In the genomic region with DNA sequence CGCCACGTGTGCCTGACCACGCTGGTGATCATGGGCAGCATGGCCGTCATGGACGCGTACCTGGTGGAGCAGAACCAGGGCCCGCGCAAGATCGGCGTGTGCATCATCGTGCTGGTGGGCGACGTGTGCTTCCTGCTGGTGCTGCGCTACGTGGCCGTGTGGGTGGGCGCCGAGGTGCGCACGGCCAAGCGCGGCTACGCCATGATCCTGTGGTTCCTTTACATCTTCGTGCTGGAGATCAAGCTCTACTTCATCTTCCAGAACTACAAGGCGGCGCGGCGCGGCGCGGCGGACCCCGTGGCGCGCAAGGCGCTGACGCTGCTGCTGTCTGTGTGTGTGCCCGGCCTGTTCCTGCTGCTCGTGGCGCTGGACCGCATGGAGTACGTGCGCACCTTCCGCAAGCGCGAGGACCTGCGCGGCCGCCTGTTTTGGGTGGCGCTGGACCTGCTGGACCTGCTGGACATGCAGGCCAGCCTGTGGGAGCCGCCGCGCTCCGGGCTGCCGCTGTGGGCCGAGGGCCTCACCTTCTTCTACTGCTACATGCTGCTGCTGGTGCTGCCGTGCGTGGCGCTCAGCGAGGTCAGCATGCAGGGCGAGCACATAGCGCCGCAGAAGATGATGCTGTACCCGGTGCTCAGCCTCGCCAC, we compare ENCODE assay signal across 8 cellular contexts. TPM values are rescaled to one million over a fixed set of nuclear protein-coding genes. Genes with fewer than 3 reads are reported as not detected.
DNase-seq lines count a peak whose midpoint lies in the region; ATAC-seq, FAIRE-seq and TF ChIP-seq lines count a peak whose summit lies in the region.

No MANE protein-coding gene starts in this region.

- no peak overlapping the region; the same call in 1 of the 2 replicates for H3K9ac ChIP-seq in GM12878 (ENCODE audit: control insufficient read depth, insufficient read depth, low read length)
- H3K9ac ChIP-seq in neural progenitor cell = no peak overlapping the region

- H3K4me3 Mint-ChIP-seq in MCF 10A (ENCODE audit: unreplicated experiment) (no peak overlapping the region), neural progenitor cell (peak overlapping the region; percentile 79), type B pancreatic cell (peak overlapping the region; percentile 63)

- no peak for TF ChIP-seq RAD21 in GM12878 (IDR thresholded peaks at IDR 0.05; ENCODE audit: insufficient read depth, low read depth, low read length)

- H3K79me2 ChIP-seq in GM12878 (ENCODE audit: control insufficient read depth, insufficient read depth, low read length) (no peaks in the 10 kb centered on the region), neural progenitor cell (ENCODE audit: low read depth) (no peaks in the 10 kb centered on the region)

- no peaks in the 10 kb centered on the region for H3K36me3 Mint-ChIP-seq in MCF 10A (ENCODE audit: insufficient read depth, unreplicated experiment)
- H3K36me3 Mint-ChIP-seq in neural progenitor cell = no peaks in the 10 kb centered on the region
- H3K36me3 Mint-ChIP-seq in type B pancreatic cell = no peaks in the 10 kb centered on the region

- H3K9me3 Mint-ChIP-seq in MCF 10A (ENCODE audit: unreplicated experiment) (no peaks in the 10 kb centered on the region), neural progenitor cell (no peaks in the 10 kb centered on the region), type B pancreatic cell (no peaks in the 10 kb centered on the region)

- H3K9me3 ChIP-seq in breast epithelium (no peaks in the 10 kb centered on the region), GM12878 (replicated peaks; ENCODE audit: control insufficient read depth, insufficient read depth, low read length) (no peaks in the 10 kb centered on the region), neural progenitor cell (ENCODE audit: low read depth) (no peaks in the 10 kb centered on the region)

- peak; percentile 35 for FAIRE-seq in GM12878 (lab: Jason Lieb, UNC)

- H3K27ac ChIP-seq in breast epithelium (no peak overlapping the region), GM12878 (ENCODE audit: control insufficient read depth, insufficient read depth) (no peak overlapping the region), neural progenitor cell (no peak overlapping the region)

- ATAC-seq in GM12878 = no peak

- POLR2A ChIA-PET in MCF 10A (lab: Yijun Ruan, JAX) (interaction anchor here (1.0 kb wide), 1 partner anchor 47 kb away, joined by 5 read pairs; no protein-coding TSS in a partner anchor), GM12878 (lab: Charles Lee) (no interaction called here)

- H3K4me2 ChIP-seq in GM12878 (ENCODE audit: control insufficient read depth, insufficient read depth) (peak overlapping the region; percentile 57), neural progenitor cell (no peak overlapping the region)

- H3K27me3 ChIP-seq in breast epithelium (peaks cover 0 to 3% of the 10 kb centered on the region in 2 donors), GM12878 (replicated peaks in 1 of 2; ENCODE audit: control insufficient read depth in 2 of 2, insufficient read depth in 2 of 2, low read length in 1 of 2) (peaks cover 5 to 7% of the 10 kb centered on the region in 2 experiments; a peak in 3 of 4 replicates), neural progenitor cell (peaks cover 61% of the 10 kb centered on the region)

- H4K20me1 ChIP-seq in GM12878 (ENCODE audit: control insufficient read depth, insufficient read depth) (no peaks in the 10 kb centered on the region), neural progenitor cell (ENCODE audit: low read depth) (no peaks in the 10 kb centered on the region)

- H3K36me3 ChIP-seq in breast epithelium (no peaks in the 10 kb centered on the region), GM12878 (ENCODE audit: control insufficient read depth in 2 of 2, insufficient read depth in 2 of 2, low read length in 1 of 2) (no peaks in the 10 kb centered on the region), neural progenitor cell (no peaks in the 10 kb centered on the region)

- SMC1A ChIA-PET in GM12878 (lab: Charles Lee; ENCODE audit: uncharacterized antibody, unreplicated experiment) = interaction anchor here (1.0 to 1.8 kb wide), 2 partner anchors 43 to 158 kb away, joined by 3 to 11 read pairs; no protein-coding TSS in a partner anchor

- no peak for TF ChIP-seq EP300 in GM12878 (IDR thresholded peaks at IDR 0.05; ENCODE audit: borderline replicate concordance in 1 of 2, control insufficient read depth in 1 of 2, low read depth in 2 of 2, low read length in 2 of 2)

- CTCF ChIA-PET in MCF 10A (lab: Yijun Ruan, JAX) = interaction anchor here (0.9 to 1.9 kb wide), 5 partner anchors 9 to 1397 kb away, joined by 4 to 8 read pairs (median 4); no protein-coding TSS in a partner anchor
- CTCF ChIA-PET in GM12878 (lab: Yijun Ruan, JAX) = interaction anchor here (1.1 to 1.9 kb wide), 5 partner anchors 14 to 944 kb away, joined by 3 to 18 read pairs (median 4); no protein-coding TSS in a partner anchor

- peaks cover 17% of the 10 kb centered on the region for H3K27me3 Mint-ChIP-seq in MCF 10A (ENCODE audit: insufficient read depth, unreplicated experiment)
- peaks cover 7% of the 10 kb centered on the region for H3K27me3 Mint-ChIP-seq in neural progenitor cell (ENCODE audit: insufficient read depth, low read depth)
- H3K27me3 Mint-ChIP-seq in type B pancreatic cell = peaks cover 18% of the 10 kb centered on the region

- H2AFZ ChIP-seq in GM12878 (ENCODE audit: control insufficient read depth, low read depth, low read length) = peak overlapping the region; percentile 42
- no peak overlapping the region for H2AFZ ChIP-seq in neural progenitor cell (replicated peaks)

- TF ChIP-seq CTCF in breast epithelium (IDR thresholded peaks at IDR 0.05) (no peak), MCF 10A (IDR thresholded peaks at IDR 0.05; ENCODE audit: unreplicated experiment) (no peak), GM12878 (IDR thresholded peaks at IDR 0.05 in 2 of 3, conservative IDR thresholded peaks at IDR 0.05 in 1 of 3; ENCODE audit: control insufficient read depth in 2 of 3, extremely low read depth in 1 of 3, insufficient read depth in 1 of 3, low read depth in 3 of 3, low read length in 3 of 3) (no peak), neural progenitor cell (IDR thresholded peaks at IDR 0.05) (no peak), type B pancreatic cell (conservative IDR thresholded peaks at IDR 0.05) (no peak)

- RAD21 ChIA-PET in GM12878 (lab: Charles Lee; ENCODE audit: unreplicated experiment) = interaction anchor here (0.5 to 1.6 kb wide), 5 partner anchors 39 to 158 kb away, joined by 3 to 10 read pairs (median 6); no protein-coding TSS in a partner anchor

- intact Hi-C loops in breast epithelium (cut with DNase I; ENCODE audit: low total_unique reads) (no loop called here), MCF 10A (cut with micrococcal nuclease) (loop anchor here (2.0 to 5.0 kb wide), 2 partner anchors 38 to 157 kb away; partner anchors contain the start of gene TEDC1), GM12878 (cut with micrococcal nuclease; ENCODE audit: unreplicated experiment) (loop anchor here (5.0 kb wide), 2 partner anchors 37 to 327 kb away; partner anchors contain the start of gene TEDC1)

- WGBS in GM12878 (ENCODE audit: insufficient coverage, insufficient replicate concordance, low lambda C conversion rate, missing lambda C conversion rate) = 30% methylated on average over 64 of the region's 65 CpGs

- TF ChIP-seq POLR2A in breast epithelium (IDR thresholded peaks at IDR 0.05) (no peak), GM12878 (IDR thresholded peaks at IDR 0.05; ENCODE audit: low read depth, low read length) (no peak)

- H3K27ac Mint-ChIP-seq in MCF 10A (ENCODE audit: low read depth, unreplicated experiment) (no peak overlapping the region), neural progenitor cell (no peak overlapping the region), type B pancreatic cell (no peak overlapping the region)

- no peaks in the 10 kb centered on the region for H3K4me1 Mint-ChIP-seq in MCF 10A (ENCODE audit: insufficient read depth, unreplicated experiment)
- peaks cover 6% of the 10 kb centered on the region for H3K4me1 Mint-ChIP-seq in neural progenitor cell
- H3K4me1 Mint-ChIP-seq in type B pancreatic cell (ENCODE audit: unreplicated experiment) = no peaks in the 10 kb centered on the region

- no peaks in the 10 kb centered on the region for H3F3A ChIP-seq in neural progenitor cell (ENCODE audit: low read depth)

- in situ Hi-C loops in GM12878 (cut with MboI) = no loop called here

- BruUV-seq in MCF 10A (replicated peaks; lab: Mats Ljungman, UMichigan) (no TSS peak), GM12878 (replicated peaks; lab: Mats Ljungman, UMichigan) (no TSS peak)

- H3K4me3 ChIP-seq in breast epithelium = peak overlapping the region; percentile 58 to 79 (median 74)
- 0 out of 2 replicates have a peak overlapping the region, but pooled peaks have one; percentile 32 for H3K4me3 ChIP-seq in GM12878
- H3K4me3 ChIP-seq in neural progenitor cell = no peak overlapping the region

- H3K4me1 ChIP-seq in breast epithelium (peaks cover 4 to 24% of the 10 kb centered on the region in 2 donors), GM12878 (ENCODE audit: control insufficient read depth, insufficient read depth, low read length) (peaks cover 4% of the 10 kb centered on the region), neural progenitor cell (no peaks in the 10 kb centered on the region)

- no peak for DNase-seq in breast epithelium (ENCODE audit: low spot score in 2 of 2)
- DNase-seq in MCF 10A (ENCODE audit: unreplicated experiment) = no peak
- no peak for DNase-seq in GM12878 (ENCODE audit: low read depth, low spot score)
- DNase-seq in neural progenitor cell (ENCODE audit: low spot score) = no peak
- no peak for DNase-seq in type B pancreatic cell (ENCODE audit: extremely low spot score, unreplicated experiment)
- no peak for DNase-seq in middle frontal gyrus (ENCODE audit: extremely low spot score, low spot score)
- DNase-seq in SK-N-DZ (ENCODE audit: low spot score) = no peak
- no peak for DNase-seq in NCI-H128 (lab: John Stamatoyannopoulos, UW; ENCODE audit: unreplicated experiment)

RNA-seq across cellular contexts. Expression of gene TMEM121, which starts 2.6 kb away (rescaled TPM):
- total RNA-seq in breast epithelium (1 to 10 TPM; 2.4 to 9.2 (median 9.2) TPM), MCF 10A (2022) (0.34 and 0.68 TPM in 2 replicates), GM12878 (2014; rRNA removed) (4.9 and 6.6 TPM in 2 replicates), GM12878 (2014; rRNA removed; fragmentation: Illumina TruSeq; extraction: Trizol) (0.09 and 0.13 TPM in 2 replicates), GM12878 (2021) (3.2 and 3.4 TPM in 2 replicates), neural progenitor cell (ENCODE audit: low replicate concordance) (0.90 and 3.6 TPM in 2 replicates), type B pancreatic cell (ENCODE audit: low replicate concordance) (1.4 and 5.5 TPM in 2 replicates)
- 2.2 and 2.7 TPM in 2 replicates for total RNA-seq in GM12878 (2013; cell fraction: nucleolus; rRNA removed)
- not detected for polyA plus RNA-seq in GM12878 (2011; ENCODE audit: low read depth)
- polyA plus RNA-seq in GM12878 (2011; rRNA removed) (0.04 TPM in 1 of 2 replicates, not detected in the other), GM12878 (2014; fragmentation: Illumina TruSeq; extraction: Trizol) (not detected in 2 replicates), GM12878 (2014; fragmentation: Nextera tagmentation; extraction: Ambion mirVana) (under 1 TPM in 1 of 2 experiments, not detected in 1; 0.27 TPM), GM12878 (2014; rRNA removed) (3.1 and 4.9 TPM in 2 replicates), GM12878 (2016; fragmentation: Nextera tagmentation; extraction: Ambion mirVana) (1 to 10 TPM in 1 of 2 experiments, under 1 TPM in 1; 0.49 to 1.9 TPM)
- 0.13 TPM in 1 of 2 replicates, not detected in the other for polyA plus RNA-seq in GM12878 (2011; cell fraction: cytosol; rRNA removed)
- 0.07 and 0.12 TPM in 2 replicates for polyA plus RNA-seq in GM12878 (2011; cell fraction: nucleus; rRNA removed)
- 0.30 and 0.35 TPM in 2 replicates for polyA plus RNA-seq in GM12878 (2012)
- polyA minus RNA-seq in GM12878 (2011; rRNA and poly(A)+ RNA removed) = not detected in 2 replicates
- not detected in 2 replicates for polyA minus RNA-seq in GM12878 (2011; cell fraction: cytosol; rRNA and poly(A)+ RNA removed)
- 0.12 and 0.29 TPM in 2 replicates for polyA minus RNA-seq in GM12878 (2011; cell fraction: nucleus; rRNA and poly(A)+ RNA removed)
- 1.8 and 3.6 TPM in 2 replicates for polyA plus RNA-seq in SK-N-DZ (2014; cell fraction: cytosol; rRNA removed)
- polyA plus RNA-seq in SK-N-DZ (2014; cell fraction: nucleus; rRNA removed) = 2.1 and 3.1 TPM in 2 replicates

RNA-seq across cellular contexts. Expression of gene TEDC1, which starts 37.9 kb away (rescaled TPM):
- 1 to 10 TPM; 4.9 to 7.8 (median 6.7) TPM for total RNA-seq in breast epithelium
- 11.2 and 17.6 TPM in 2 replicates for total RNA-seq in MCF 10A (2022)
- total RNA-seq in GM12878 (2013; cell fraction: nucleolus; rRNA removed) = 15.3 and 19.0 TPM in 2 replicates
- total RNA-seq in GM12878 (2014; rRNA removed) = 23.0 and 25.8 TPM in 2 replicates
- 2.9 and 5.1 TPM in 2 replicates for total RNA-seq in GM12878 (2014; rRNA removed; fragmentation: Illumina TruSeq; extraction: Trizol)
- 30.5 and 34.2 TPM in 2 replicates for total RNA-seq in GM12878 (2021)
- polyA plus RNA-seq in GM12878 (2011; ENCODE audit: low read depth) = 1.9 TPM
- 1.7 and 6.0 TPM in 2 replicates for polyA plus RNA-seq in GM12878 (2011; rRNA removed)
- 8.1 and 18.8 TPM in 2 replicates for polyA plus RNA-seq in GM12878 (2011; cell fraction: cytosol; rRNA removed)
- polyA plus RNA-seq in GM12878 (2011; cell fraction: nucleus; rRNA removed) = 26.6 and 44.6 TPM in 2 replicates
- polyA plus RNA-seq in GM12878 (2012) = 7.2 and 9.4 TPM in 2 replicates
- polyA plus RNA-seq in GM12878 (2014; fragmentation: Illumina TruSeq; extraction: Trizol) = 0.10 and 0.76 TPM in 2 replicates
- polyA plus RNA-seq in GM12878 (2014; fragmentation: Nextera tagmentation; extraction: Ambion mirVana) = 1 to 10 TPM in 1 of 2 experiments, under 1 TPM in 1; 0.19 to 1.6 TPM
- 27.8 and 32.6 TPM in 2 replicates for polyA plus RNA-seq in GM12878 (2014; rRNA removed)
- 10 to 100 TPM; 23.3 to 29.9 TPM for polyA plus RNA-seq in GM12878 (2016; fragmentation: Nextera tagmentation; extraction: Ambion mirVana)
- 6.5 and 9.2 TPM in 2 replicates for polyA minus RNA-seq in GM12878 (2011; rRNA and poly(A)+ RNA removed)
- polyA minus RNA-seq in GM12878 (2011; cell fraction: cytosol; rRNA and poly(A)+ RNA removed) = 4.4 and 5.8 TPM in 2 replicates
- polyA minus RNA-seq in GM12878 (2011; cell fraction: nucleus; rRNA and poly(A)+ RNA removed) = 8.9 and 18.4 TPM in 2 replicates
- total RNA-seq in neural progenitor cell (ENCODE audit: low replicate concordance) = 3.6 and 25.0 TPM in 2 replicates
- 11.9 and 22.1 TPM in 2 replicates for total RNA-seq in type B pancreatic cell (ENCODE audit: low replicate concordance)
- 20.8 and 25.6 TPM in 2 replicates for polyA plus RNA-seq in SK-N-DZ (2014; cell fraction: cytosol; rRNA removed)
- 52.0 and 85.2 TPM in 2 replicates for polyA plus RNA-seq in SK-N-DZ (2014; cell fraction: nucleus; rRNA removed)

RNA-seq across cellular contexts. Expression of gene CRIP1, which starts 42.3 kb away (rescaled TPM):
- 10 to 100 TPM; 24.1 to 32.8 (median 32.8) TPM for total RNA-seq in breast epithelium
- total RNA-seq in MCF 10A (2022) = not detected in 2 replicates
- 20.9 and 21.9 TPM in 2 replicates for total RNA-seq in GM12878 (2013; cell fraction: nucleolus; rRNA removed)
- 99.4 and 101 TPM in 2 replicates for total RNA-seq in GM12878 (2014; rRNA removed)
- 87.3 and 90.6 TPM in 2 replicates for total RNA-seq in GM12878 (2014; rRNA removed; fragmentation: Illumina TruSeq; extraction: Trizol)
- total RNA-seq in GM12878 (2021) = 177 and 188 TPM in 2 replicates
- 110 TPM for polyA plus RNA-seq in GM12878 (2011; ENCODE audit: low read depth)
- polyA plus RNA-seq in GM12878 (2011; rRNA removed) = 36.3 and 174 TPM in 2 replicates
- 236 and 406 TPM in 2 replicates for polyA plus RNA-seq in GM12878 (2011; cell fraction: cytosol; rRNA removed)
- 273 and 302 TPM in 2 replicates for polyA plus RNA-seq in GM12878 (2011; cell fraction: nucleus; rRNA removed)
- 224 and 253 TPM in 2 replicates for polyA plus RNA-seq in GM12878 (2012)
- polyA plus RNA-seq in GM12878 (2014; fragmentation: Illumina TruSeq; extraction: Trizol) = 8.1 and 81.1 TPM in 2 replicates
- 100 to 1,000 TPM in 1 of 2 experiments, 10 to 100 TPM in 1; 66.8 to 134 TPM for polyA plus RNA-seq in GM12878 (2014; fragmentation: Nextera tagmentation; extraction: Ambion mirVana)
- 259 and 269 TPM in 2 replicates for polyA plus RNA-seq in GM12878 (2014; rRNA removed)
- polyA plus RNA-seq in GM12878 (2016; fragmentation: Nextera tagmentation; extraction: Ambion mirVana) = 100 to 1,000 TPM; 207 to 230 TPM
- 26.0 and 61.0 TPM in 2 replicates for polyA minus RNA-seq in GM12878 (2011; rRNA and poly(A)+ RNA removed)
- 42.5 and 76.2 TPM in 2 replicates for polyA minus RNA-seq in GM12878 (2011; cell fraction: cytosol; rRNA and poly(A)+ RNA removed)
- polyA minus RNA-seq in GM12878 (2011; cell fraction: nucleus; rRNA and poly(A)+ RNA removed) = 17.5 and 28.7 TPM in 2 replicates
- 2.6 TPM in 1 of 2 replicates, not detected in the other for total RNA-seq in neural progenitor cell (ENCODE audit: low replicate concordance)
- 5.1 and 15.4 TPM in 2 replicates for total RNA-seq in type B pancreatic cell (ENCODE audit: low replicate concordance)
- polyA plus RNA-seq in SK-N-DZ (2014; cell fraction: cytosol; rRNA removed) = 3.4 and 16.0 TPM in 2 replicates
- polyA plus RNA-seq in SK-N-DZ (2014; cell fraction: nucleus; rRNA removed) = 12.6 and 15.0 TPM in 2 replicates

RNA-seq across cellular contexts. Expression of gene CRIP2, which starts 54.4 kb away (rescaled TPM):
- total RNA-seq in breast epithelium = 100 to 1,000 TPM in 1 of 3 donors, 10 to 100 TPM in 2; 46.2 to 146 (median 92.1) TPM
- total RNA-seq in MCF 10A (2022) = 31.1 and 50.5 TPM in 2 replicates
- total RNA-seq in GM12878 (2013; cell fraction: nucleolus; rRNA removed) = not detected in 2 replicates
- total RNA-seq in GM12878 (2014; rRNA removed) = 0.11 TPM in 1 of 2 replicates, not detected in the other
- total RNA-seq in GM12878 (2014; rRNA removed; fragmentation: Illumina TruSeq; extraction: Trizol) = not detected in 2 replicates
- total RNA-seq in GM12878 (2021) = 0.49 and 0.61 TPM in 2 replicates
- polyA plus RNA-seq in GM12878 (2011; ENCODE audit: low read depth) = not detected
- 0.04 TPM in 1 of 2 replicates, not detected in the other for polyA plus RNA-seq in GM12878 (2011; rRNA removed)
- polyA plus RNA-seq in GM12878 (2011; cell fraction: cytosol; rRNA removed) = 0.39 and 0.40 TPM in 2 replicates
- 0.37 and 0.57 TPM in 2 replicates for polyA plus RNA-seq in GM12878 (2011; cell fraction: nucleus; rRNA removed)
- polyA plus RNA-seq in GM12878 (2012) = 0.15 and 0.22 TPM in 2 replicates
- not detected in 2 replicates for polyA plus RNA-seq in GM12878 (2014; fragmentation: Illumina TruSeq; extraction: Trizol)
- not detected for polyA plus RNA-seq in GM12878 (2014; fragmentation: Nextera tagmentation; extraction: Ambion mirVana)
- polyA plus RNA-seq in GM12878 (2014; rRNA removed) = not detected in 2 replicates
- polyA plus RNA-seq in GM12878 (2016; fragmentation: Nextera tagmentation; extraction: Ambion mirVana) = under 1 TPM; 0.37 to 0.62 TPM
- not detected in 2 replicates for polyA minus RNA-seq in GM12878 (2011; rRNA and poly(A)+ RNA removed)
- 2.9 and 4.2 TPM in 2 replicates for polyA minus RNA-seq in GM12878 (2011; cell fraction: cytosol; rRNA and poly(A)+ RNA removed)
- 1.4 TPM in 1 of 2 replicates, not detected in the other for polyA minus RNA-seq in GM12878 (2011; cell fraction: nucleus; rRNA and poly(A)+ RNA removed)
- 0.30 and 3.5 TPM in 2 replicates for total RNA-seq in neural progenitor cell (ENCODE audit: low replicate concordance)
- total RNA-seq in type B pancreatic cell (ENCODE audit: low replicate concordance) = 11.2 and 20.3 TPM in 2 replicates
- polyA plus RNA-seq in SK-N-DZ (2014; cell fraction: cytosol; rRNA removed) = 71.3 and 72.7 TPM in 2 replicates
- 64.4 and 76.4 TPM in 2 replicates for polyA plus RNA-seq in SK-N-DZ (2014; cell fraction: nucleus; rRNA removed)
